1 cellular context compared by ENCODE assay signal in the genomic region with DNA sequence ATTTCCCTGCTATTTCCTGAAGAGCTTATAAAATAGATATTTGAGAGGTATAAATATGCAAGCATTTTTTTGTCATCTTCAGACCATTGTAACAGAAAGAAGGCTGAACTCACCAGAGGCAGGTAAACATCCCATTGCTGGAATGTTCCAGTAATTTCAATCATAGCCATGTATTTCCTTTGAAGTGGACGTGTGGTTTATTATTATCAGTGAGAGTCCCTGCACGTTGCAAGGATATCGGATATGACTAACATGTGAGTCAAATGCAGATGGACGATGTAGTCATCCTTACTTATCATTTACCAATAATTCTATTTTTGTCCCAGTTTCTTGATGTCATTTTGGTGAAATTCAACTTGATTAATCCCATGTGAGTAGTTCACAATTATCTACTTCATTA.
TF ChIP-seq lines count a peak whose summit lies in the region.

No MANE protein-coding gene starts in this region.

TF ChIP-seq in GM23338, 12 proteins besides CTCF, POLR2A, EP300 and RAD21:
- TF ChIP-seq, protein P1, sequence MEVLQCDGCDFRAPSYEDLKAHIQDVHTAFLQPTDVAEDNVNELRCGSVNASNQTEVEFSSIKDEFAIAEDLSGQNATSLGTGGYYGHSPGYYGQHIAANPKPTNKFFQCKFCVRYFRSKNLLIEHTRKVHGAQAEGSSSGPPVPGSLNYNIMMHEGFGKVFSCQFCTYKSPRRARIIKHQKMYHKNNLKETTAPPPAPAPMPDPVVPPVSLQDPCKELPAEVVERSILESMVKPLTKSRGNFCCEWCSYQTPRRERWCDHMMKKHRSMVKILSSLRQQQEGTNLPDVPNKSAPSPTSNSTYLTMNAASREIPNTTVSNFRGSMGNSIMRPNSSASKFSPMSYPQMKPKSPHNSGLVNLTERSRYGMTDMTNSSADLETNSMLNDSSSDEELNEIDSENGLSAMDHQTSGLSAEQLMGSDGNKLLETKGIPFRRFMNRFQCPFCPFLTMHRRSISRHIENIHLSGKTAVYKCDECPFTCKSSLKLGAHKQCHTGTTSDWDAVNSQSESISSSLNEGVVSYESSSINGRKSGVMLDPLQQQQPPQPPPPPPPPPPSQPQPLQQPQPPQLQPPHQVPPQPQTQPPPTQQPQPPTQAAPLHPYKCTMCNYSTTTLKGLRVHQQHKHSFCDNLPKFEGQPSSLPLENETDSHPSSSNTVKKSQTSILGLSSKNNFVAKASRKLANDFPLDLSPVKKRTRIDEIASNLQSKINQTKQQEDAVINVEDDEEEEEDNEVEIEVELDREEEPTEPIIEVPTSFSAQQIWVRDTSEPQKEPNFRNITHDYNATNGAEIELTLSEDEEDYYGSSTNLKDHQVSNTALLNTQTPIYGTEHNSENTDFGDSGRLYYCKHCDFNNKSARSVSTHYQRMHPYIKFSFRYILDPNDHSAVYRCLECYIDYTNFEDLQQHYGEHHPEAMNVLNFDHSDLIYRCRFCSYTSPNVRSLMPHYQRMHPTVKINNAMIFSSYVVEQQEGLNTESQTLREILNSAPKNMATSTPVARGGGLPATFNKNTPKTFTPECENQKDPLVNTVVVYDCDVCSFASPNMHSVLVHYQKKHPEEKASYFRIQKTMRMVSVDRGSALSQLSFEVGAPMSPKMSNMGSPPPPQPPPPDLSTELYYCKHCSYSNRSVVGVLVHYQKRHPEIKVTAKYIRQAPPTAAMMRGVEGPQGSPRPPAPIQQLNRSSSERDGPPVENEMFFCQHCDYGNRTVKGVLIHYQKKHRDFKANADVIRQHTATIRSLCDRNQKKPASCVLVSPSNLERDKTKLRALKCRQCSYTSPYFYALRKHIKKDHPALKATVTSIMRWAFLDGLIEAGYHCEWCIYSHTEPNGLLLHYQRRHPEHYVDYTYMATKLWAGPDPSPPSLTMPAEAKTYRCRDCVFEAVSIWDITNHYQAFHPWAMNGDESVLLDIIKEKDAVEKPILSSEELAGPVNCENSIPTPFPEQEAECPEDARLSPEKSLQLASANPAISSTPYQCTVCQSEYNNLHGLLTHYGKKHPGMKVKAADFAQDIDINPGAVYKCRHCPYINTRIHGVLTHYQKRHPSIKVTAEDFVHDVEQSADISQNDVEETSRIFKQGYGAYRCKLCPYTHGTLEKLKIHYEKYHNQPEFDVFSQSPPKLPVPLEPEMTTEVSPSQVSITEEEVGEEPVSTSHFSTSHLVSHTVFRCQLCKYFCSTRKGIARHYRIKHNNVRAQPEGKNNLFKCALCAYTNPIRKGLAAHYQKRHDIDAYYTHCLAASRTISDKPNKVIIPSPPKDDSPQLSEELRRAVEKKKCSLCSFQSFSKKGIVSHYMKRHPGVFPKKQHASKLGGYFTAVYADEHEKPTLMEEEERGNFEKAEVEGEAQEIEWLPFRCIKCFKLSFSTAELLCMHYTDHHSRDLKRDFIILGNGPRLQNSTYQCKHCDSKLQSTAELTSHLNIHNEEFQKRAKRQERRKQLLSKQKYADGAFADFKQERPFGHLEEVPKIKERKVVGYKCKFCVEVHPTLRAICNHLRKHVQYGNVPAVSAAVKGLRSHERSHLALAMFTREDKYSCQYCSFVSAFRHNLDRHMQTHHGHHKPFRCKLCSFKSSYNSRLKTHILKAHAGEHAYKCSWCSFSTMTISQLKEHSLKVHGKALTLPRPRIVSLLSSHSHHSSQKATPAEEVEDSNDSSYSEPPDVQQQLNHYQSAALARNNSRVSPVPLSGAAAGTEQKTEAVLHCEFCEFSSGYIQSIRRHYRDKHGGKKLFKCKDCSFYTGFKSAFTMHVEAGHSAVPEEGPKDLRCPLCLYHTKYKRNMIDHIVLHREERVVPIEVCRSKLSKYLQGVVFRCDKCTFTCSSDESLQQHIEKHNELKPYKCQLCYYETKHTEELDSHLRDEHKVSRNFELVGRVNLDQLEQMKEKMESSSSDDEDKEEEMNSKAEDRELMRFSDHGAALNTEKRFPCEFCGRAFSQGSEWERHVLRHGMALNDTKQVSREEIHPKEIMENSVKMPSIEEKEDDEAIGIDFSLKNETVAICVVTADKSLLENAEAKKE (CRISPR knock-in tag; IDR thresholded peaks at IDR 0.05): no peak
- TF ChIP-seq ZNF114 (CRISPR knock-in tag; IDR thresholded peaks at IDR 0.05): no peak
- no peak for TF ChIP-seq ZNF331 (CRISPR knock-in tag; IDR thresholded peaks at IDR 0.05; ENCODE audit: low read depth)
- TF ChIP-seq CREB1 (CRISPR knock-in tag; IDR thresholded peaks at IDR 0.05; ENCODE audit: low read depth): no peak
- TF ChIP-seq POLR2AphosphoS5 (IDR thresholded peaks at IDR 0.05; ENCODE audit: low read depth): no peak
- no peak for TF ChIP-seq NANOG (IDR thresholded peaks at IDR 0.05; ENCODE audit: borderline replicate concordance)
- TF ChIP-seq, protein P2, sequence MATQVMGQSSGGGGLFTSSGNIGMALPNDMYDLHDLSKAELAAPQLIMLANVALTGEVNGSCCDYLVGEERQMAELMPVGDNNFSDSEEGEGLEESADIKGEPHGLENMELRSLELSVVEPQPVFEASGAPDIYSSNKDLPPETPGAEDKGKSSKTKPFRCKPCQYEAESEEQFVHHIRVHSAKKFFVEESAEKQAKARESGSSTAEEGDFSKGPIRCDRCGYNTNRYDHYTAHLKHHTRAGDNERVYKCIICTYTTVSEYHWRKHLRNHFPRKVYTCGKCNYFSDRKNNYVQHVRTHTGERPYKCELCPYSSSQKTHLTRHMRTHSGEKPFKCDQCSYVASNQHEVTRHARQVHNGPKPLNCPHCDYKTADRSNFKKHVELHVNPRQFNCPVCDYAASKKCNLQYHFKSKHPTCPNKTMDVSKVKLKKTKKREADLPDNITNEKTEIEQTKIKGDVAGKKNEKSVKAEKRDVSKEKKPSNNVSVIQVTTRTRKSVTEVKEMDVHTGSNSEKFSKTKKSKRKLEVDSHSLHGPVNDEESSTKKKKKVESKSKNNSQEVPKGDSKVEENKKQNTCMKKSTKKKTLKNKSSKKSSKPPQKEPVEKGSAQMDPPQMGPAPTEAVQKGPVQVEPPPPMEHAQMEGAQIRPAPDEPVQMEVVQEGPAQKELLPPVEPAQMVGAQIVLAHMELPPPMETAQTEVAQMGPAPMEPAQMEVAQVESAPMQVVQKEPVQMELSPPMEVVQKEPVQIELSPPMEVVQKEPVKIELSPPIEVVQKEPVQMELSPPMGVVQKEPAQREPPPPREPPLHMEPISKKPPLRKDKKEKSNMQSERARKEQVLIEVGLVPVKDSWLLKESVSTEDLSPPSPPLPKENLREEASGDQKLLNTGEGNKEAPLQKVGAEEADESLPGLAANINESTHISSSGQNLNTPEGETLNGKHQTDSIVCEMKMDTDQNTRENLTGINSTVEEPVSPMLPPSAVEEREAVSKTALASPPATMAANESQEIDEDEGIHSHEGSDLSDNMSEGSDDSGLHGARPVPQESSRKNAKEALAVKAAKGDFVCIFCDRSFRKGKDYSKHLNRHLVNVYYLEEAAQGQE (IDR thresholded peaks at IDR 0.05; ENCODE audit: unreplicated experiment): no peak
- no peak for TF ChIP-seq EZH2phosphoT487 (IDR thresholded peaks at IDR 0.05; ENCODE audit: unreplicated experiment)
- TF ChIP-seq STAT1 (IDR thresholded peaks at IDR 0.05; ENCODE audit: unreplicated experiment): no peak
- TF ChIP-seq EZH2 (IDR thresholded peaks at IDR 0.05; ENCODE audit: low read depth, unreplicated experiment): no peak
- TF ChIP-seq JUNB (IDR thresholded peaks at IDR 0.05; ENCODE audit: unreplicated experiment): no peak
- TF ChIP-seq, protein P3, sequence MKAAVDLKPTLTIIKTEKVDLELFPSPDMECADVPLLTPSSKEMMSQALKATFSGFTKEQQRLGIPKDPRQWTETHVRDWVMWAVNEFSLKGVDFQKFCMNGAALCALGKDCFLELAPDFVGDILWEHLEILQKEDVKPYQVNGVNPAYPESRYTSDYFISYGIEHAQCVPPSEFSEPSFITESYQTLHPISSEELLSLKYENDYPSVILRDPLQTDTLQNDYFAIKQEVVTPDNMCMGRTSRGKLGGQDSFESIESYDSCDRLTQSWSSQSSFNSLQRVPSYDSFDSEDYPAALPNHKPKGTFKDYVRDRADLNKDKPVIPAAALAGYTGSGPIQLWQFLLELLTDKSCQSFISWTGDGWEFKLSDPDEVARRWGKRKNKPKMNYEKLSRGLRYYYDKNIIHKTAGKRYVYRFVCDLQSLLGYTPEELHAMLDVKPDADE (IDR thresholded peaks at IDR 0.05): no peak
